ENCODE assay signal across 29 cellular contexts in the genomic region with DNA sequence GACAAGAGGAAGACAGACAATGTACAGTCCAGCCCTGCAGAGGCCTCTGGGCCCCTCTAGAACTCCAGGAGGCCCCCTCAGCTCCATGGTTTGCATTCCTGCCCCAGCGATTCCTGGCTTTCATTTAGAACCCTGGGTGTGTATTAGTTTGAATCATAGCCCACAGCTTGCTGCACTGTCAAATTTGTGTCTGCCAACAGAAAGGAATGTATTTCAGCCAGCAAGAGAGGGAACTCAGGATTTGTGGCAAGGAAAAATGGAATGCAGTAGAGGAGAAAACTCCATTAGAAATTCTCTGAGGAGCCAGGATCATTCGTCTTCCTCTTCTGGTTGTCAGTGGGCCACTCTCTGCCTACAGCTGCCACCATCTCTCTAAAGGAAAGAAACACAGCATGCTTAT.
"Had no signal": no experiment of that assay in that cellular context is flagged by ENCODE, and none has a peak within 500 bp of the region (broad histone marks: within the 10 kb centered on the region; RNA-seq: fewer than 3 reads in every experiment).

No MANE protein-coding gene starts in this region.

- H3K4me3 Mint-ChIP-seq: activated CD4-positive, alpha-beta memory T cell treated with anti-CD3 and anti-CD28 coated beads, Interleukin-2, amount 10 ng/mL, durations not matched to agents 7 days and 5 days; activated CD4-positive, alpha-beta T cell treated with anti-CD3 and anti-CD28 coated beads, Interleukin-2, amount 10 ng/mL, durations not matched to agents 24 days and 14 days; activated T-cell treated with anti-CD3 and anti-CD28 coated beads, Interleukin-2, amount 50 U/mL, for 4 hours; activated T-helper 17 cell treated with anti-CD3 and anti-CD28 coated beads, Interleukin-2, amount 50 U/mL, for 72 hours; naive B cell; neural crest cell; T-helper 17 cell had no signal

- H3K27ac ChIP-seq: body of pancreas, foreskin keratinocyte, heart left ventricle, parathyroid adenoma, psoas muscle, right atrium auricular region, suprapubic skin, tibial artery, WERI-Rb-1 had no signal

- H3K27me3 ChIP-seq: right atrium auricular region, tibial artery had no signal

- H3K9me3 Mint-ChIP-seq: activated CD4-positive, alpha-beta memory T cell treated with anti-CD3 and anti-CD28 coated beads, Interleukin-2, amount 10 ng/mL, durations not matched to agents 7 days and 5 days; activated CD4-positive, alpha-beta T cell treated with anti-CD3 and anti-CD28 coated beads, Interleukin-2, amount 10 ng/mL, durations not matched to agents 24 days and 14 days; activated T-cell treated with anti-CD3 and anti-CD28 coated beads, Interleukin-2, amount 50 U/mL, for 4 hours; activated T-helper 17 cell treated with anti-CD3 and anti-CD28 coated beads, Interleukin-2, amount 50 U/mL, for 72 hours; naive B cell; neural crest cell had no signal

- H3K4me1 Mint-ChIP-seq: activated CD4-positive, alpha-beta memory T cell treated with anti-CD3 and anti-CD28 coated beads, Interleukin-2, amount 10 ng/mL, durations not matched to agents 7 days and 5 days; activated CD4-positive, alpha-beta T cell treated with anti-CD3 and anti-CD28 coated beads, Interleukin-2, amount 10 ng/mL, durations not matched to agents 24 days and 14 days; activated T-helper 17 cell treated with anti-CD3 and anti-CD28 coated beads, Interleukin-2, amount 50 U/mL, for 72 hours had no signal

- H3K27me3 Mint-ChIP-seq: activated CD4-positive, alpha-beta memory T cell treated with anti-CD3 and anti-CD28 coated beads, Interleukin-2, amount 10 ng/mL, durations not matched to agents 7 days and 5 days had no signal

- DNase-seq: activated CD4-positive, alpha-beta memory T cell treated with anti-CD3 and anti-CD28 coated beads, Interleukin-2, amount 10 ng/mL, durations not matched to agents 7 days and 5 days; activated CD4-positive, alpha-beta T cell treated with anti-CD3 and anti-CD28 coated beads, Interleukin-2, amount 10 ng/mL, durations not matched to agents 24 days and 14 days; activated CD4-positive, CD25-positive, alpha-beta regulatory T cell treated with anti-CD3 and anti-CD28 coated beads, Interleukin-2, amount 50 U/mL, for 72 hours; activated gamma-delta T cell treated with Interleukin-2 at 50 U/mL for 16 hours; activated naive CD4-positive, alpha-beta T cell treated with anti-CD3 and anti-CD28 coated beads, Interleukin-2, amount 50 U/mL, for 16 hours; activated T-cell treated with anti-CD3 and anti-CD28 coated beads, Interleukin-2, amount 50 U/mL, for 4 hours; amygdala; body of pancreas; caudate nucleus; foreskin keratinocyte; heart left ventricle; mesenchymal stem cell; mucosa of descending colon; naive B cell; occipital lobe; psoas muscle; stimulated activated CD4-positive, alpha-beta T cell treated with anti-CD3 and anti-CD28 coated beads, Interleukin-15, amount 100 ng/mL, for 24 hours; stimulated activated CD4-positive, alpha-beta T cell treated with anti-CD3 and anti-CD28 coated beads, Interleukin-2, amount 100 ng/mL, for 24 hours; stimulated activated naive CD4-positive, alpha-beta T cell; T-helper 17 cell; T1000; tibial artery; WERI-Rb-1 had no signal

- H3K27ac Mint-ChIP-seq: activated CD4-positive, alpha-beta memory T cell treated with anti-CD3 and anti-CD28 coated beads, Interleukin-2, amount 10 ng/mL, durations not matched to agents 7 days and 5 days; activated CD4-positive, alpha-beta T cell treated with anti-CD3 and anti-CD28 coated beads, Interleukin-2, amount 10 ng/mL, durations not matched to agents 24 days and 14 days; activated T-helper 17 cell treated with anti-CD3 and anti-CD28 coated beads, Interleukin-2, amount 50 U/mL, for 72 hours; T-helper 17 cell had no signal

- H3K9me3 ChIP-seq: body of pancreas, heart left ventricle, mucosa of descending colon, psoas muscle, right atrium auricular region, suprapubic skin, tibial artery had no signal

- H3K4me1 ChIP-seq: body of pancreas, foreskin keratinocyte, parathyroid adenoma, psoas muscle, right atrium auricular region, suprapubic skin, tibial artery had no signal

- ATAC-seq: activated T-cell treated with anti-CD3 and anti-CD28 coated beads, Interleukin-2, amount 50 U/mL, for 4 hours; activated T-helper 17 cell treated with anti-CD3 and anti-CD28 coated beads, Interleukin-2, amount 50 U/mL, for 72 hours; body of pancreas; esophagus mucosa; foreskin keratinocyte; heart left ventricle; mucosa of descending colon; psoas muscle; T-helper 17 cell had no signal

- H3K36me3 ChIP-seq: heart left ventricle, right atrium auricular region, suprapubic skin, tibial artery, WERI-Rb-1 had no signal

- H3K4me3 ChIP-seq: body of pancreas, heart left ventricle, mucosa of descending colon, psoas muscle, right atrium auricular region, suprapubic skin, tibial artery had no signal
